8 cellular contexts compared by ENCODE assay signal in genomic region chr1:1550591-1551432, GRCh38. TPM values are rescaled to one million over a fixed set of nuclear protein-coding genes. Genes with fewer than 3 reads are reported as not detected.
DNase-seq lines count a peak whose midpoint lies in the region; ATAC-seq, FAIRE-seq and TF ChIP-seq lines count a peak whose summit lies in the region.

No MANE protein-coding gene starts in this region.

- H3K9ac ChIP-seq in IMR-90 (ENCODE audit: low read depth, low read length) = no peak overlapping the region
- H3K9ac ChIP-seq in K562 (ENCODE audit: insufficient read depth in 1 of 2, low read depth in 2 of 2, low read length in 2 of 2) = peak overlapping the region in 1 of 2 experiments; percentile 67; a peak in 2 of 4 replicates
- no peak overlapping the region for H3K9ac ChIP-seq in liver (ENCODE audit: low read depth in 1 of 2, low read length in 2 of 2)

- no peak overlapping the region for H2AK9ac ChIP-seq in IMR-90 (replicated peaks; ENCODE audit: low read depth, low read length, poor library complexity)

- H3K4me3 ChIP-seq in AG04450 (ENCODE audit: low read depth, low read length) = no peak overlapping the region
- H3K4me3 ChIP-seq in IMR-90 (ENCODE audit: insufficient read depth, low read depth, low read length) = no peak overlapping the region
- H3K4me3 ChIP-seq in K562 = no peak overlapping the region
- H3K4me3 ChIP-seq in liver (ENCODE audit: low read depth in 1 of 3, low read length in 3 of 3) = no peak overlapping the region

- no peak overlapping the region for H2BK20ac ChIP-seq in IMR-90 (ENCODE audit: low read depth, low read length)

- H3K27me3 ChIP-seq in AG04450 (ENCODE audit: control insufficient read depth, insufficient read depth, low read length) (no peaks in the 10 kb centered on the region), IMR-90 (ENCODE audit: control insufficient read depth, insufficient read depth, low read length) (no peaks in the 10 kb centered on the region), K562 (ENCODE audit: control insufficient read depth in 2 of 2, insufficient read depth in 2 of 2, low read length in 2 of 2) (no peaks in the 10 kb centered on the region), liver (ENCODE audit: control insufficient read depth in 4 of 4, insufficient read depth in 4 of 4, low read length in 3 of 4) (no peaks in the 10 kb centered on the region)

- DNase-seq in AG04450 (ENCODE audit: low read depth, low spot score) (no peak), IMR-90 (peak; percentile 36), K562 (ENCODE audit: extremely low read depth in 1 of 4, low spot score in 3 of 4) (peak in 2 of 4 experiments; percentile 43 to 56), DMS153 treated with DMSO at 0.1 percent for 48 hours (lab: John Stamatoyannopoulos, UW; ENCODE audit: unreplicated experiment) (no peak), SW480 (ENCODE audit: low spot score) (no peak)
- no peak for DNase-seq in activated CD4-positive, alpha-beta memory T cell treated with anti-CD3 and anti-CD28 coated beads for 36 hours
- no peak for DNase-seq in NK-92 treated with Interleukin-12 subunit alpha and Interleukin-12 subunit beta, amount 100 ng/mL, for 24 hours (lab: John Stamatoyannopoulos, UW)

- intact Hi-C loops in IMR-90 (cut with micrococcal nuclease) = no loop called here
- intact Hi-C loops in K562 (cut with micrococcal nuclease) = no loop called here
- intact Hi-C loops in activated CD4-positive, alpha-beta memory T cell treated with anti-CD3 and anti-CD28 coated beads for 36 hours (cut with micrococcal nuclease) = no loop called here

- ATAC-seq in IMR-90 (ENCODE audit: low read depth) (peak; percentile 18; the same call in 1 of the 2 replicates), K562 (peak; percentile 78)

- H2AFZ ChIP-seq in IMR-90 (replicated peaks; ENCODE audit: low read length, poor library complexity) (no peak overlapping the region), K562 (ENCODE audit: low read depth, low read length) (no peak overlapping the region)

- CTCF ChIA-PET in AG04450 (lab: Charles Lee) (interaction anchor here (1.3 kb wide), 1 partner anchor 9 kb away, joined by 5 read pairs; no protein-coding TSS in a partner anchor), IMR-90 (lab: Yijun Ruan, JAX) (no interaction called here), K562 (lab: Yijun Ruan, JAX; ENCODE audit: low intra/inter-chr PET ratio) (no interaction called here)
- CTCF ChIA-PET in activated CD4-positive, alpha-beta memory T cell treated with anti-CD3 and anti-CD28 coated beads for 36 hours (lab: Charles Lee) = no interaction called here

- no peak overlapping the region for H3K4me3 Mint-ChIP-seq in activated CD4-positive, alpha-beta memory T cell treated with anti-CD3 and anti-CD28 coated beads for 36 hours

- H3K9me1 ChIP-seq in IMR-90 (ENCODE audit: insufficient read depth, low read length) (peaks cover 13% of the 10 kb centered on the region), K562 (ENCODE audit: control insufficient read depth, insufficient read depth, low read length) (peaks cover 7% of the 10 kb centered on the region)

- no peak overlapping the region for H4K91ac ChIP-seq in IMR-90 (ENCODE audit: insufficient read depth, low read depth, low read length)

- no peak overlapping the region for H3K14ac ChIP-seq in IMR-90 (replicated peaks; ENCODE audit: low read depth, low read length)

- no peaks in the 10 kb centered on the region for H3K27me3 Mint-ChIP-seq in activated CD4-positive, alpha-beta memory T cell treated with anti-CD3 and anti-CD28 coated beads for 36 hours

- H3K9me3 Mint-ChIP-seq in activated CD4-positive, alpha-beta memory T cell treated with anti-CD3 and anti-CD28 coated beads for 36 hours = no peaks in the 10 kb centered on the region

- TF ChIP-seq CTCF in AG04450 (IDR thresholded peaks at IDR 0.05; ENCODE audit: low read depth, low read length) (peak; percentile 53), IMR-90 (conservative IDR thresholded peaks at IDR 0.05; ENCODE audit: low read depth, low read length) (peak; percentile 43), K562 (IDR thresholded peaks at IDR 0.05 in 2 of 3, conservative IDR thresholded peaks at IDR 0.05 in 1 of 3; ENCODE audit: insufficient read depth in 2 of 3, low read depth in 1 of 3, low read length in 3 of 3) (peak; percentile 60 to 93 (median 65)), liver (IDR thresholded peaks at IDR 0.05; ENCODE audit: low read depth, low read length, missing input control) (peak; percentile 7)

- no peaks in the 10 kb centered on the region for H3K4me1 Mint-ChIP-seq in activated CD4-positive, alpha-beta memory T cell treated with anti-CD3 and anti-CD28 coated beads for 36 hours (ENCODE audit: low read depth)

- H4K20me1 ChIP-seq in IMR-90 (ENCODE audit: insufficient read depth, low read length) = peaks cover 50% of the 10 kb centered on the region
- peaks cover 28% of the 10 kb centered on the region for H4K20me1 ChIP-seq in K562 (replicated peaks; ENCODE audit: control insufficient read depth, insufficient read depth, low read length)

- H4K8ac ChIP-seq in IMR-90 (ENCODE audit: low read depth in 2 of 2, low read length in 2 of 2) = no peak overlapping the region

- dilution Hi-C loops in IMR-90 (cut with HindIII; ENCODE audit: low sequenced_read_pairs, unreplicated experiment) = no loop called here

- no peak overlapping the region for H3K4ac ChIP-seq in IMR-90 (ENCODE audit: low read depth, low read length)

- TF ChIP-seq RAD21 in IMR-90 (IDR thresholded peaks at IDR 0.05; ENCODE audit: low read length) (0 out of 2 replicates have a peak, but pooled peaks have one; percentile 10), K562 (CRISPR knock-in tag; conservative IDR thresholded peaks at IDR 0.05 in 1 of 2, IDR thresholded peaks at IDR 0.05 in 1 of 2) (peak in 1 of 2 experiments; percentile 13; a peak in 1 of 4 replicates), liver (IDR thresholded peaks at IDR 0.05) (peak in 1 of 2 donors; percentile 52)

- H3K79me1 ChIP-seq in IMR-90 (ENCODE audit: low read depth in 1 of 2, low read length in 2 of 2) = peaks cover 16 to 84% of the 10 kb centered on the region in 2 experiments

- H3K4me1 ChIP-seq in IMR-90 (ENCODE audit: control insufficient read depth, insufficient read depth, low read length) (peaks cover 8% of the 10 kb centered on the region; the same call in 1 of the 2 replicates), K562 (replicated peaks in 1 of 2; ENCODE audit: control insufficient read depth in 2 of 2, insufficient read depth in 2 of 2, low read length in 2 of 2) (peaks cover 0 to 50% of the 10 kb centered on the region in 2 experiments; a peak in 3 of 5 replicates), liver (ENCODE audit: control insufficient read depth in 4 of 4, insufficient read depth in 4 of 4, low read length in 3 of 4) (peaks cover 0 to 14% (median 9%) of the 10 kb centered on the region in 4 donors)

- H3K18ac ChIP-seq in IMR-90 (ENCODE audit: low read depth, low read length) = no peak overlapping the region

- in situ Hi-C loops in IMR-90 (cut with MboI; ENCODE audit: low sequenced_read_pairs) = no loop called here
- in situ Hi-C loops in K562 (cut with MboI) = no loop called here

- H3K4me2 ChIP-seq in IMR-90 (ENCODE audit: low read depth, low read length) = no peak overlapping the region
- H3K4me2 ChIP-seq in K562 (ENCODE audit: insufficient read depth, low read length) = no peak overlapping the region

- H2BK120ac ChIP-seq in IMR-90 (ENCODE audit: low read depth, low read length) = no peak overlapping the region

- H3K79me2 ChIP-seq in K562 (ENCODE audit: control insufficient read depth, insufficient read depth, low read length) = peaks cover 51% of the 10 kb centered on the region

- H2BK5ac ChIP-seq in IMR-90 (ENCODE audit: low read depth, low read length, poor library complexity, severe bottlenecking) = no peak overlapping the region

- BruUV-seq in IMR-90 (replicated peaks; lab: Mats Ljungman, UMichigan) = no TSS peak
- no TSS peak for BruUV-seq in K562 (replicated peaks; lab: Mats Ljungman, UMichigan)

- H3K27ac Mint-ChIP-seq in activated CD4-positive, alpha-beta memory T cell treated with anti-CD3 and anti-CD28 coated beads for 36 hours = no peak overlapping the region

- H4K5ac ChIP-seq in IMR-90 (ENCODE audit: low read depth, low read length) = no peak overlapping the region

- peak overlapping the region; percentile 24; the same call in 1 of the 2 replicates for H3K23ac ChIP-seq in IMR-90 (ENCODE audit: low read depth, low read length)

- no peaks in the 10 kb centered on the region for H3K9me3 ChIP-seq in AG04450 (ENCODE audit: control insufficient read depth, insufficient read depth, low read length)
- H3K9me3 ChIP-seq in IMR-90 (ENCODE audit: control insufficient read depth, insufficient read depth, low read length) = no peaks in the 10 kb centered on the region
- no peaks in the 10 kb centered on the region for H3K9me3 ChIP-seq in K562 (replicated peaks; ENCODE audit: control insufficient read depth, insufficient read depth, low read depth, low read length)
- no peaks in the 10 kb centered on the region for H3K9me3 ChIP-seq in liver (ENCODE audit: control insufficient read depth in 4 of 4, low read length in 3 of 4)

- H3K27ac ChIP-seq in AG04450 (ENCODE audit: low read depth, low read length) (no peak overlapping the region), IMR-90 (ENCODE audit: insufficient read depth, low read length) (no peak overlapping the region), K562 (ENCODE audit: extremely low read depth, low read depth, low read length) (no peak overlapping the region), liver (ENCODE audit: low read depth in 1 of 2, low read length in 2 of 2) (no peak overlapping the region)

- no peak overlapping the region for H3K56ac ChIP-seq in IMR-90 (ENCODE audit: extremely low read depth, insufficient read depth, low read length)

- POLR2A ChIA-PET in AG04450 (lab: Yijun Ruan, JAX) (no interaction called here), IMR-90 (lab: Charles Lee; ENCODE audit: unreplicated experiment) (no interaction called here), K562 (lab: Yijun Ruan, JAX) (interaction anchor here (1.0 to 1.5 kb wide), 2 partner anchors 12 to 22 kb away, joined by 3 read pairs; no protein-coding TSS in a partner anchor)
- POLR2A ChIA-PET in activated CD4-positive, alpha-beta memory T cell treated with anti-CD3 and anti-CD28 coated beads for 36 hours (lab: Charles Lee) = no interaction called here

- no CpG with 5 or more reads among the region's 15 CpGs for WGBS in IMR-90 (ENCODE audit: extremely low coverage in 2 of 2, insufficient read length in 1 of 2), 2 experiments
- 89% methylated on average over 14 of the region's 15 CpGs for WGBS in K562 (ENCODE audit: insufficient coverage, low coverage, missing lambda C conversion rate)
- 83% methylated on average over 15 of the region's 15 CpGs for WGBS in liver

- H2AK5ac ChIP-seq in IMR-90 (ENCODE audit: low read depth, low read length) = no peak overlapping the region

- H3K36me3 ChIP-seq in IMR-90 (ENCODE audit: control insufficient read depth, insufficient read depth, low read length) (peaks cover 8% of the 10 kb centered on the region; the same call in 1 of the 2 replicates), K562 (ENCODE audit: control insufficient read depth, insufficient read depth, low read length) (peaks cover 62% of the 10 kb centered on the region; the same call in 2 of the 3 replicates), liver (ENCODE audit: control insufficient read depth in 4 of 4, insufficient read depth in 3 of 4, low read depth in 1 of 4, low read length in 3 of 4) (peaks cover 0 to 5% (median 0%) of the 10 kb centered on the region in 4 donors)

- TF ChIP-seq POLR2A in IMR-90 (IDR thresholded peaks at IDR 0.05; ENCODE audit: low read depth, low read length) = no peak
- TF ChIP-seq POLR2A in K562 (conservative IDR thresholded peaks at IDR 0.05) = no peak

- no peak for FAIRE-seq in K562 (lab: Jason Lieb, UNC)

- peaks cover 4% of the 10 kb centered on the region for H3K36me3 Mint-ChIP-seq in activated CD4-positive, alpha-beta memory T cell treated with anti-CD3 and anti-CD28 coated beads for 36 hours

- no peak overlapping the region for H2BK15ac ChIP-seq in IMR-90 (ENCODE audit: low read depth, low read length)

- TF ChIP-seq EP300 in K562 (IDR thresholded peaks at IDR 0.05; ENCODE audit: low read length) = no peak

RNA-seq across cellular contexts. Expression of gene TMEM240, which starts 10.4 kb away (rescaled TPM):
- 5.1 and 7.2 TPM in 2 replicates for polyA plus RNA-seq in AG04450 (2011; rRNA removed)
- polyA minus RNA-seq in AG04450 (2011; rRNA and poly(A)+ RNA removed) = 0.74 and 2.6 TPM in 2 replicates
- total RNA-seq in IMR-90 (2012; rRNA removed) = 1.1 and 1.6 TPM in 2 replicates
- 7.6 and 10.2 TPM in 2 replicates for polyA plus RNA-seq in IMR-90 (2012; rRNA removed)
- polyA plus RNA-seq in IMR-90 (2012; cell fraction: cytosol; rRNA removed) = 13.4 and 14.3 TPM in 2 replicates
- 13.3 and 31.6 TPM in 2 replicates for polyA plus RNA-seq in IMR-90 (2012; cell fraction: nucleus; rRNA removed; ENCODE audit: low replicate concordance)
- 1.2 and 8.3 TPM in 2 replicates for total RNA-seq in K562 (2011; cell fraction: chromatin; rRNA removed; ENCODE audit: low replicate concordance)
- total RNA-seq in K562 (2011; cell fraction: nucleolus; rRNA removed) = 5.3 and 6.0 TPM in 2 replicates
- total RNA-seq in K562 (2011; cell fraction: nucleoplasm; rRNA removed) = 2.6 and 6.0 TPM in 2 replicates
- total RNA-seq in K562 (2014; rRNA removed) = 0.78 TPM in 1 of 2 replicates, not detected in the other
- total RNA-seq in K562 (2014; rRNA removed; fragmentation: Illumina TruSeq; extraction: Trizol) = not detected in 2 replicates
- 0.38 and 0.43 TPM in 2 replicates for total RNA-seq in K562 (2015; rRNA removed; fragmentation: Illumina TruSeq; extraction: Trizol)
- total RNA-seq in K562 (2021) = 1.3 and 2.0 TPM in 2 replicates
- polyA plus RNA-seq in K562 (2011; rRNA removed) = 0.24 TPM in 2 replicates
- polyA plus RNA-seq in K562 (2011; cell fraction: cytosol; rRNA removed) = 0.46 TPM in 1 of 2 replicates, not detected in the other
- polyA plus RNA-seq in K562 (2011; cell fraction: nucleus; rRNA removed) = 3.5 and 8.1 TPM in 2 replicates
- polyA plus RNA-seq in K562 (2012) = 1.1 and 3.2 TPM in 2 replicates
- polyA plus RNA-seq in K562 (2014; fragmentation: Illumina TruSeq; extraction: Trizol) = not detected in 2 replicates
- polyA plus RNA-seq in K562 (2014; fragmentation: Nextera tagmentation; extraction: Ambion mirVana) = not detected
- 0.28 and 0.94 TPM in 2 replicates for polyA plus RNA-seq in K562 (2014; rRNA removed)
- not detected in 2 replicates for polyA minus RNA-seq in K562 (2011; rRNA and poly(A)+ RNA removed)
- not detected in 2 replicates for polyA minus RNA-seq in K562 (2011; cell fraction: cytosol; rRNA and poly(A)+ RNA removed)
- 0.56 and 0.67 TPM in 2 replicates for polyA minus RNA-seq in K562 (2011; cell fraction: nucleus; rRNA and poly(A)+ RNA removed)
- total RNA-seq in liver = under 1 TPM; 0.14 to 0.33 TPM
- under 1 TPM in 1 of 2 donors, not detected in 1; 0.33 TPM for polyA plus RNA-seq in liver
- total RNA-seq in activated CD4-positive, alpha-beta memory T cell treated with anti-CD3 and anti-CD28 coated beads for 36 hours = under 1 TPM in 1 of 2 experiments, not detected in 1; 0.29 TPM

RNA-seq across cellular contexts. Expression of gene SSU72, which starts 23.9 kb away (rescaled TPM):
- polyA plus RNA-seq in AG04450 (2011; rRNA removed) (104 and 113 TPM in 2 replicates), IMR-90 (2012; rRNA removed) (88.4 and 94.0 TPM in 2 replicates), K562 (2011; rRNA removed) (77.5 and 94.6 TPM in 2 replicates), K562 (2014; fragmentation: Illumina TruSeq; extraction: Trizol) (184 and 187 TPM in 2 replicates), K562 (2014; fragmentation: Nextera tagmentation; extraction: Ambion mirVana) (10 to 100 TPM; 70.8 to 90.8 TPM), K562 (2014; rRNA removed) (201 and 217 TPM in 2 replicates), liver (10 to 100 TPM; 48.2 to 57.4 TPM)
- polyA minus RNA-seq in AG04450 (2011; rRNA and poly(A)+ RNA removed) = 75.8 and 87.2 TPM in 2 replicates
- total RNA-seq in IMR-90 (2012; rRNA removed) (33.7 and 43.3 TPM in 2 replicates), K562 (2014; rRNA removed) (157 and 175 TPM in 2 replicates), K562 (2014; rRNA removed; fragmentation: Illumina TruSeq; extraction: Trizol) (75.3 and 77.6 TPM in 2 replicates), K562 (2015; rRNA removed; fragmentation: Illumina TruSeq; extraction: Trizol) (79.3 and 80.4 TPM in 2 replicates), K562 (2021) (185 and 187 TPM in 2 replicates), liver (10 to 100 TPM; 35.4 to 40.4 TPM)
- 64.1 and 72.5 TPM in 2 replicates for polyA plus RNA-seq in IMR-90 (2012; cell fraction: cytosol; rRNA removed)
- 50.5 and 89.0 TPM in 2 replicates for polyA plus RNA-seq in IMR-90 (2012; cell fraction: nucleus; rRNA removed; ENCODE audit: low replicate concordance)
- 158 and 318 TPM in 2 replicates for total RNA-seq in K562 (2011; cell fraction: chromatin; rRNA removed; ENCODE audit: low replicate concordance)
- total RNA-seq in K562 (2011; cell fraction: nucleolus; rRNA removed) = 177 TPM in 2 replicates
- total RNA-seq in K562 (2011; cell fraction: nucleoplasm; rRNA removed) = 165 and 176 TPM in 2 replicates
- polyA plus RNA-seq in K562 (2011; cell fraction: cytosol; rRNA removed) = 108 and 136 TPM in 2 replicates
- 118 and 152 TPM in 2 replicates for polyA plus RNA-seq in K562 (2011; cell fraction: nucleus; rRNA removed)
- polyA plus RNA-seq in K562 (2012) = 185 and 187 TPM in 2 replicates
- polyA minus RNA-seq in K562 (2011; rRNA and poly(A)+ RNA removed) = 79.6 and 115 TPM in 2 replicates
- 73.7 and 101 TPM in 2 replicates for polyA minus RNA-seq in K562 (2011; cell fraction: cytosol; rRNA and poly(A)+ RNA removed)
- 42.8 and 44.6 TPM in 2 replicates for polyA minus RNA-seq in K562 (2011; cell fraction: nucleus; rRNA and poly(A)+ RNA removed)
- 100 to 1,000 TPM; 106 to 107 TPM for total RNA-seq in activated CD4-positive, alpha-beta memory T cell treated with anti-CD3 and anti-CD28 coated beads for 36 hours

RNA-seq across cellular contexts. Expression of gene ATAD3A, which starts 38.9 kb away (rescaled TPM):
- polyA plus RNA-seq in AG04450 (2011; rRNA removed) (8.5 and 11.0 TPM in 2 replicates), IMR-90 (2012; rRNA removed) (33.9 and 34.0 TPM in 2 replicates), K562 (2011; rRNA removed) (36.7 and 40.8 TPM in 2 replicates), K562 (2014; fragmentation: Illumina TruSeq; extraction: Trizol) (29.2 and 90.5 TPM in 2 replicates), K562 (2014; fragmentation: Nextera tagmentation; extraction: Ambion mirVana) (1 to 10 TPM in 1 of 2 experiments, under 1 TPM in 1; 0.10 to 1.0 TPM), K562 (2014; rRNA removed) (123 and 131 TPM in 2 replicates), liver (10 to 100 TPM in 1 of 2 donors, 1 to 10 TPM in 1; 7.2 to 20.0 TPM)
- polyA minus RNA-seq in AG04450 (2011; rRNA and poly(A)+ RNA removed) = 6.8 and 8.2 TPM in 2 replicates
- total RNA-seq in IMR-90 (2012; rRNA removed) (26.1 and 27.2 TPM in 2 replicates), K562 (2014; rRNA removed) (173 and 183 TPM in 2 replicates), K562 (2014; rRNA removed; fragmentation: Illumina TruSeq; extraction: Trizol) (18.6 and 20.2 TPM in 2 replicates), K562 (2015; rRNA removed; fragmentation: Illumina TruSeq; extraction: Trizol) (80.1 and 87.1 TPM in 2 replicates), K562 (2021) (151 and 167 TPM in 2 replicates), liver (10 to 100 TPM; 14.0 to 17.7 TPM)
- polyA plus RNA-seq in IMR-90 (2012; cell fraction: cytosol; rRNA removed) = 27.7 and 39.5 TPM in 2 replicates
- polyA plus RNA-seq in IMR-90 (2012; cell fraction: nucleus; rRNA removed; ENCODE audit: low replicate concordance) = 60.3 and 125 TPM in 2 replicates
- total RNA-seq in K562 (2011; cell fraction: chromatin; rRNA removed; ENCODE audit: low replicate concordance) = 54.7 and 190 TPM in 2 replicates
- 155 and 182 TPM in 2 replicates for total RNA-seq in K562 (2011; cell fraction: nucleolus; rRNA removed)
- total RNA-seq in K562 (2011; cell fraction: nucleoplasm; rRNA removed) = 64.8 and 77.4 TPM in 2 replicates
- polyA plus RNA-seq in K562 (2011; cell fraction: cytosol; rRNA removed) = 47.1 and 118 TPM in 2 replicates
- 98.3 and 162 TPM in 2 replicates for polyA plus RNA-seq in K562 (2011; cell fraction: nucleus; rRNA removed)
- polyA plus RNA-seq in K562 (2012) = 69.9 and 90.0 TPM in 2 replicates
- 14.9 and 33.5 TPM in 2 replicates for polyA minus RNA-seq in K562 (2011; rRNA and poly(A)+ RNA removed)
- 50.2 and 62.0 TPM in 2 replicates for polyA minus RNA-seq in K562 (2011; cell fraction: cytosol; rRNA and poly(A)+ RNA removed)
- 28.4 and 31.9 TPM in 2 replicates for polyA minus RNA-seq in K562 (2011; cell fraction: nucleus; rRNA and poly(A)+ RNA removed)
- total RNA-seq in activated CD4-positive, alpha-beta memory T cell treated with anti-CD3 and anti-CD28 coated beads for 36 hours = 10 to 100 TPM; 45.7 to 46.7 TPM

RNA-seq across cellular contexts. Expression of gene FNDC10, which starts 49.1 kb away (rescaled TPM):
- polyA plus RNA-seq in AG04450 (2011; rRNA removed) (1.4 and 2.3 TPM in 2 replicates), IMR-90 (2012; rRNA removed) (5.8 and 7.6 TPM in 2 replicates), K562 (2011; rRNA removed) (1.4 and 2.3 TPM in 2 replicates), K562 (2014; fragmentation: Illumina TruSeq; extraction: Trizol) (1.6 and 4.4 TPM in 2 replicates), K562 (2014; fragmentation: Nextera tagmentation; extraction: Ambion mirVana) (under 1 TPM; 0.08 to 0.11 TPM), K562 (2014; rRNA removed) (3.2 and 5.5 TPM in 2 replicates), liver (under 1 TPM; 0.13 to 0.58 TPM)
- polyA minus RNA-seq in AG04450 (2011; rRNA and poly(A)+ RNA removed) = 0.55 and 0.70 TPM in 2 replicates
- total RNA-seq in IMR-90 (2012; rRNA removed) (0.28 and 0.36 TPM in 2 replicates), K562 (2014; rRNA removed) (2.2 and 3.1 TPM in 2 replicates), K562 (2014; rRNA removed; fragmentation: Illumina TruSeq; extraction: Trizol) (0.29 TPM in 1 of 2 replicates, not detected in the other), K562 (2015; rRNA removed; fragmentation: Illumina TruSeq; extraction: Trizol) (2.9 and 3.8 TPM in 2 replicates), K562 (2021) (6.3 and 7.7 TPM in 2 replicates), liver (under 1 TPM; 0.08 to 0.37 TPM)
- polyA plus RNA-seq in IMR-90 (2012; cell fraction: cytosol; rRNA removed) = 6.7 and 13.9 TPM in 2 replicates
- polyA plus RNA-seq in IMR-90 (2012; cell fraction: nucleus; rRNA removed; ENCODE audit: low replicate concordance) = 1.9 and 5.3 TPM in 2 replicates
- total RNA-seq in K562 (2011; cell fraction: chromatin; rRNA removed; ENCODE audit: low replicate concordance) = 0.83 and 3.0 TPM in 2 replicates
- 3.7 and 4.7 TPM in 2 replicates for total RNA-seq in K562 (2011; cell fraction: nucleolus; rRNA removed)
- 2.1 and 4.0 TPM in 2 replicates for total RNA-seq in K562 (2011; cell fraction: nucleoplasm; rRNA removed)
- 4.3 and 18.6 TPM in 2 replicates for polyA plus RNA-seq in K562 (2011; cell fraction: cytosol; rRNA removed)
- 2.5 and 5.4 TPM in 2 replicates for polyA plus RNA-seq in K562 (2011; cell fraction: nucleus; rRNA removed)
- 6.7 and 7.8 TPM in 2 replicates for polyA plus RNA-seq in K562 (2012)
- polyA minus RNA-seq in K562 (2011; rRNA and poly(A)+ RNA removed) = 0.45 and 1.0 TPM in 2 replicates
- 7.0 and 9.5 TPM in 2 replicates for polyA minus RNA-seq in K562 (2011; cell fraction: cytosol; rRNA and poly(A)+ RNA removed)
- 2.7 and 3.0 TPM in 2 replicates for polyA minus RNA-seq in K562 (2011; cell fraction: nucleus; rRNA and poly(A)+ RNA removed)
- total RNA-seq in activated CD4-positive, alpha-beta memory T cell treated with anti-CD3 and anti-CD28 coated beads for 36 hours = 1 to 10 TPM; 1.5 to 1.6 TPM

Comparison
In these comparisons a context has a peak if more than half of its experiments do, and no peak if none do; other contexts are left out.
1. CTCF ChIP-seq: peak in every context shown above with its lines; median percentile 65 in K562; 53 in AG04450; 43 in IMR-90; 7 in liver.